8 cellular contexts compared by ENCODE assay signal in the genomic region with DNA sequence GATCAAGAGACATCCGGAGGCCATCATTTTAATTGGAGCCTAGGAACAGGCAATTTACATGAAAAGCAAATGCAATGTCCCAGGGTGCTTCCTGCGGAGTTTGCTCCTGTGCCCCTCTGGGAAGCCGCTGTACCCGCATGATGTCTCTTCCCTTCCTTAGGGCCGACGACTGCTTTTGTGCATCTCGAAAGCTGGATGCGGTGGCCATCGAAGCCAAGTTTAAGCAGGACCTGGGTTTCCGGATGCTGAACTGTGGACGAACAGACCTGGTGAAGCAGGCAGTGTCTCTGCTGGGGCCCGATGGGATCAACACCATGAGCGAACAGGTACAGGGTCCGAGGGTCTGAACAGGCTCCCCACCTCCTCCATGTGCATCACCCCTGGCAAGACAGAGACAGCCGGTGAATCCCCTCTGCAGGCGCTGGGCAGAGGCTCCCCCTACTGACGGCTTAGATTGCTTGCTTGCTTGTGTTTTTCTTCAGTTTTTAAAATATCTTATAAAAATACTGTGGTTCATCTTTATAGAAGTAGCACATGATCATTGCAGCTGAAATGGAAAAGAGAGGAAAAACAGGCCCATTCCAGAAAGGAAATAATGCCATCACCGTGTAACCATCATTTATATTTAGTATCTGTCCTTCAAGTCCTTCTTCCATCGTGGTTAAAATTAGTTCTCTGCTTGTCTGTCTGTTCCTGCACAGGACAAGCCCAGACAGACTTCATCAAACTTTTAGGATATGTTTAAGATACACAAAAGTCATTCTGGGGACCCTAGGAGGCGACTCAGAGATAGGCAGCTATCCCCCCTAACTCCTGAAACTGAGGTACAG.
DNase-seq lines count a peak whose midpoint lies in the region; ATAC-seq, FAIRE-seq and TF ChIP-seq lines count a peak whose summit lies in the region.

No MANE protein-coding gene starts in this region.

- no peak for FAIRE-seq in HepG2 (lab: Jason Lieb, UNC)

- POLR2A ChIA-PET in HepG2 (lab: Yijun Ruan, JAX) = no interaction called here

- no peak for TF ChIP-seq EP300 in HepG2 (IDR thresholded peaks at IDR 0.05; ENCODE audit: low read depth in 2 of 2, low read length in 2 of 2)
- no peak for TF ChIP-seq EP300 in HepG2 (CRISPR knock-in tag; IDR thresholded peaks at IDR 0.05; ENCODE audit: borderline replicate concordance)

- no peaks in the 10 kb centered on the region; a peak in 1 of 5 replicates for H3K27me3 ChIP-seq in HepG2 (ENCODE audit: control insufficient read depth in 1 of 2, insufficient read depth in 2 of 2, low read length in 2 of 2)

- peaks cover 14% of the 10 kb centered on the region for H3K4me1 ChIP-seq in HepG2 (ENCODE audit: insufficient read depth, low read length)

- H3K9me3 ChIP-seq in HepG2 (ENCODE audit: low read length) = no peaks in the 10 kb centered on the region

- H3K36me3 ChIP-seq in HepG2 (replicated peaks in 1 of 2; ENCODE audit: control insufficient read depth in 1 of 2, insufficient read depth in 2 of 2, low read length in 2 of 2) = no peaks in the 10 kb centered on the region

- ATAC-seq in Right ventricle myocardium superior (ENCODE audit: poor library complexity) = peak; percentile 35
- peak; percentile 67 for ATAC-seq in HepG2
- no peak for ATAC-seq in HG03565 (IDR thresholded peaks at IDR 0.05; ENCODE audit: unreplicated experiment)
- ATAC-seq in HG03432 (IDR thresholded peaks at IDR 0.05; ENCODE audit: unreplicated experiment) = no peak

- H3K27ac ChIP-seq in HepG2 (ENCODE audit: extremely low read length, insufficient read depth, low read length) = no peak overlapping the region

- no peaks in the 10 kb centered on the region for H3K79me2 ChIP-seq in HepG2 (ENCODE audit: insufficient read depth, low read length)

- no peak overlapping the region for H2AFZ ChIP-seq in HepG2 (ENCODE audit: low read length)

- TF ChIP-seq RAD21 in HepG2 (CRISPR knock-in tag; IDR thresholded peaks at IDR 0.05) = 0 out of 2 replicates have a peak, but pooled peaks have one; percentile 49

- H3K4me2 ChIP-seq in HepG2 (ENCODE audit: low read depth, low read length) = no peak overlapping the region

- H3K9ac ChIP-seq in HepG2 (ENCODE audit: insufficient read depth, low read depth, low read length) = no peak overlapping the region

- no TSS peak for BruUV-seq in HepG2 (replicated peaks; lab: Mats Ljungman, UMichigan)

- intact Hi-C loops in Right ventricle myocardium superior (cut with DNase I) = no loop called here
- intact Hi-C loops in cardiac septum (cut with DNase I) = loop anchor here (1.0 kb wide), 1 partner anchor 478 kb away; no protein-coding TSS in a partner anchor
- intact Hi-C loops in HepG2 (cut with micrococcal nuclease; ENCODE audit: unreplicated experiment) = no loop called here

- TF ChIP-seq CTCF in astrocyte of the spinal cord (IDR thresholded peaks at IDR 0.05; ENCODE audit: low read depth, low read length) (peak; percentile 89), HepG2 (CRISPR knock-in tag; IDR thresholded peaks at IDR 0.05) (peak; percentile 65)

- in situ Hi-C loops in astrocyte of the spinal cord (cut with HindIII; ENCODE audit: low sequenced_read_pairs) = loop anchor here (25.0 kb wide), 1 partner anchor 473 kb away; no protein-coding TSS in a partner anchor
- in situ Hi-C loops in HepG2 (cut with HindIII; ENCODE audit: extremely low pct_ligation_motif_present, low pct_unique_long_range_greater_than_20kb) = no loop called here

- WGBS in HepG2 (ENCODE audit: low lambda C conversion rate) = 71% methylated on average over 18 of the region's 20 CpGs

- H3K4me3 ChIP-seq in astrocyte of the spinal cord (ENCODE audit: low read depth, low read length) (no peak overlapping the region), HepG2 (replicated peaks in 1 of 3; ENCODE audit: insufficient read depth in 1 of 3, low read depth in 2 of 3, low read length in 3 of 3) (no peak overlapping the region)

- no peak for DNase-seq in Right ventricle myocardium superior
- DNase-seq in cardiac septum (ENCODE audit: low spot score) = no peak
- DNase-seq in NCI-H1694 treated with DMSO at 0.1 percent for 48 hours (lab: John Stamatoyannopoulos, UW) = peak; percentile 29
- peak; percentile 57 for DNase-seq in astrocyte of the spinal cord (ENCODE audit: low read depth, low spot score)
- peak; percentile 12 for DNase-seq in HepG2 (ENCODE audit: low spot score)
- DNase-seq in activated CD4-positive, CD25-positive, alpha-beta regulatory T cell (lab: John Stamatoyannopoulos, UW) = no peak

- no peak for TF ChIP-seq POLR2A in HepG2 (IDR thresholded peaks at IDR 0.05; ENCODE audit: insufficient read depth in 1 of 2, low read depth in 2 of 2, low read length in 2 of 2)

- no peaks in the 10 kb centered on the region; the same call in 1 of the 2 replicates for H4K20me1 ChIP-seq in HepG2 (ENCODE audit: insufficient read depth, low read length)

- CTCF ChIA-PET in HepG2 (lab: Yijun Ruan, JAX; ENCODE audit: low intra/inter-chr PET ratio, low total read pairs) = interaction anchor here (0.9 to 2.7 kb wide), 4 partner anchors 162 to 479 kb away, joined by 3 to 25 read pairs (median 5); no protein-coding TSS in a partner anchor

TF ChIP-seq in HepG2, 621 proteins besides CTCF, POLR2A, EP300 and RAD21:
- TF ChIP-seq IRF2 (CRISPR knock-in tag; IDR thresholded peaks at IDR 0.05) (no peak), ZNF333 (CRISPR knock-in tag; IDR thresholded peaks at IDR 0.05; ENCODE audit: borderline replicate concordance) (no peak), STAG1 (CRISPR knock-in tag; IDR thresholded peaks at IDR 0.05) (peak; percentile 75), SMC3 (IDR thresholded peaks at IDR 0.05; ENCODE audit: low read length) (peak; percentile 32; the same call in 1 of the 2 replicates), IRF9 (CRISPR knock-in tag; IDR thresholded peaks at IDR 0.05; ENCODE audit: borderline replicate concordance) (no peak), XRCC5 (optimal IDR thresholded peaks at IDR 0.05; ENCODE audit: low read length) (peak; percentile 22), ARID2 (CRISPR knock-in tag; IDR thresholded peaks at IDR 0.05; ENCODE audit: borderline replicate concordance) (no peak), ZBTB25 (CRISPR knock-in tag; IDR thresholded peaks at IDR 0.05) (no peak), CCDC6 (CRISPR knock-in tag; IDR thresholded peaks at IDR 0.05) (no peak), MXI1 (IDR thresholded peaks at IDR 0.05; ENCODE audit: borderline replicate concordance, low read depth, low read length) (no peak)

Comparison
In these comparisons a context has a peak if more than half of its experiments do, and no peak if none do; other contexts are left out.
1. ATAC-seq: peak in Right ventricle myocardium superior (single experiment) and HepG2 (single experiment); none in HG03565 (single experiment) and HG03432 (single experiment).
2. DNase-seq: peak in NCI-H1694 treated with DMSO at 0.1 percent for 48 hours (single experiment), astrocyte of the spinal cord (single experiment) and HepG2 (single experiment); none in Right ventricle myocardium superior (single experiment), cardiac septum (single experiment) and activated CD4-positive, CD25-positive, alpha-beta regulatory T cell (0 of 4).